In the genomic region with DNA sequence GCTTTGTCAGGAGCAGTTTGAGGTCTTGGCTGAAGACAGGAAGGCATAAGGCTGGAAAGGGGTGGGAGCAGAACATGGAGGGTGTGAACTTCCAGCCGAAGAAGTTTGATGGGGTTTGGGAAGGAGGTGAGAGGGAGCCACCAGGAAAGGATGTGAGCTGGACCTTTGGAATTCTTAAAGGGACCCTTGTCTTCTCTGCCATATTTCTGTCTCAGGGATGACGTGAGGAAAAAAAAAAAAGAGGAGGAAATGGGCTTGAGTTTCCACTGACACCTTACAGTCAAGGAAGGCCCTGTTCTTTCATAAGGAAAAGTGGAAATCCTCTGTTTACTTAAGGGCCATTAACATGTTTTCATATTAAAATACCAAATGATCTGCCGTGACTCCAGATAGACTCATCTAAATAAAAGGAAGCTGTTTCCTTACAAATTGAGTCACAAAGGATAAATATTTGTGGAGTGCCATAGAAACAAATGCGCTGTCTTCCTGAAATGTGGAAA, we compare ENCODE assay signal across 14 cellular contexts.
DNase-seq lines count a peak whose midpoint lies in the region; ATAC-seq and TF ChIP-seq lines count a peak whose summit lies in the region.
"Had no signal": no experiment of that assay in that cellular context is flagged by ENCODE, and none has a peak within 500 bp of the region (broad histone marks: within the 10 kb centered on the region; RNA-seq: fewer than 3 reads in every experiment).

No MANE protein-coding gene starts in this region.

- H3K79me2 ChIP-seq in H9 (ENCODE audit: insufficient read depth, low read length) (no peaks in the 10 kb centered on the region), SU-DHL-6 (ENCODE audit: insufficient read depth, low read length) (no peaks in the 10 kb centered on the region)

- no CpG with 5 or more reads among the region's 4 CpGs for WGBS in H9 (ENCODE audit: extremely low coverage, insufficient read length, low lambda C conversion rate)

- no peak overlapping the region for H3K18ac ChIP-seq in H9 (ENCODE audit: insufficient read length, low read depth, low read length)

- H2BK5ac ChIP-seq in H9 (ENCODE audit: insufficient read length, low read length) = no peak overlapping the region

- peaks cover 87% of the 10 kb centered on the region for H3F3A ChIP-seq in SU-DHL-6 (ENCODE audit: insufficient read depth)

- H3K9me3 ChIP-seq in H9 (ENCODE audit: control insufficient read depth, low read depth, low read length) (no peaks in the 10 kb centered on the region), SU-DHL-6 (ENCODE audit: insufficient read depth, low read length) (no peaks in the 10 kb centered on the region), subcutaneous abdominal adipose tissue (ENCODE audit: control insufficient read depth in 5 of 5, low read length in 5 of 5) (no peaks in the 10 kb centered on the region)
- H3K9me3 ChIP-seq: HAP-1 had no signal

- H3K27ac ChIP-seq in H9 (ENCODE audit: insufficient read length, low read depth, low read length) (no peak overlapping the region), SU-DHL-6 (ENCODE audit: low read depth, low read length) (peak overlapping the region; percentile 99), subcutaneous abdominal adipose tissue (ENCODE audit: low read depth, low read length) (peak overlapping the region; percentile 90)

- H3K9me2 ChIP-seq in SU-DHL-6 (replicated peaks; ENCODE audit: insufficient read depth, low read length) = no peaks in the 10 kb centered on the region

- H3K36me3 Mint-ChIP-seq in H9 (ENCODE audit: insufficient read depth in 1 of 3, low read depth in 3 of 3) (no peaks in the 10 kb centered on the region), mesothelial cell of epicardium (no peaks in the 10 kb centered on the region)
- H3K36me3 Mint-ChIP-seq in activated T-cell treated with anti-CD3 and anti-CD28 coated beads, Interleukin-2, amount 50 U/mL, for 72 hours (ENCODE audit: insufficient read depth in 2 of 2) = no peaks in the 10 kb centered on the region

- H3K4me3 ChIP-seq in SU-DHL-6 (ENCODE audit: insufficient read depth, low read length, poor library complexity, severe bottlenecking) (no peak overlapping the region), subcutaneous abdominal adipose tissue (ENCODE audit: low read depth in 1 of 5, low read length in 5 of 5) (no peak overlapping the region)
- H3K4me3 ChIP-seq: HAP-1, skin epidermis had no signal

- H3K4me1 Mint-ChIP-seq in H9 = peaks cover 6 to 7% of the 10 kb centered on the region in 2 experiments
- H3K4me1 Mint-ChIP-seq in mesothelial cell of epicardium = peaks cover 4% of the 10 kb centered on the region
- peaks cover 19% of the 10 kb centered on the region for H3K4me1 Mint-ChIP-seq in activated T-cell treated with anti-CD3 and anti-CD28 coated beads, Interleukin-2, amount 50 U/mL, for 72 hours (ENCODE audit: low read depth)

- H2BK15ac ChIP-seq in H9 (ENCODE audit: low read depth, low read length) = no peak overlapping the region

- peaks cover 11% of the 10 kb centered on the region for H3K4me1 ChIP-seq in H9 (ENCODE audit: insufficient read depth, low read length)
- peaks cover 15 to 69% (median 42%) of the 10 kb centered on the region in 5 donors for H3K4me1 ChIP-seq in subcutaneous abdominal adipose tissue (ENCODE audit: control insufficient read depth in 5 of 5, insufficient read depth in 5 of 5, low read length in 5 of 5)
- H3K4me1 ChIP-seq: HAP-1 had no signal

- no peak overlapping the region for H4K8ac ChIP-seq in H9 (replicated peaks; ENCODE audit: insufficient read length, low read depth, low read length)

- intact Hi-C loops in left ventricle myocardium superior (cut with micrococcal nuclease) = no loop called here

- no peaks in the 10 kb centered on the region for H3K36me3 ChIP-seq in SU-DHL-6 (ENCODE audit: low read length)
- H3K36me3 ChIP-seq in subcutaneous abdominal adipose tissue (ENCODE audit: control insufficient read depth in 5 of 5, insufficient read depth in 5 of 5, low read length in 5 of 5) = peaks cover 0 to 11% (median 0%) of the 10 kb centered on the region in 5 donors
- H3K36me3 ChIP-seq: HAP-1 had no signal

- H3K27me3 Mint-ChIP-seq in H9 (ENCODE audit: low read depth) (no peaks in the 10 kb centered on the region; the same call in 1 of the 2 replicates), mesothelial cell of epicardium (ENCODE audit: low read depth) (no peaks in the 10 kb centered on the region)
- no peaks in the 10 kb centered on the region for H3K27me3 Mint-ChIP-seq in activated T-cell treated with anti-CD3 and anti-CD28 coated beads, Interleukin-2, amount 50 U/mL, for 72 hours (ENCODE audit: low read depth)

- no peak overlapping the region for H4K91ac ChIP-seq in H9 (ENCODE audit: insufficient read length, low read depth, low read length)

- no peak overlapping the region for H2AFZ ChIP-seq in H9 (ENCODE audit: low read length)
- H2AFZ ChIP-seq in SU-DHL-6 (ENCODE audit: low read depth, low read length, severe bottlenecking) = no peak overlapping the region

- H2BK12ac ChIP-seq in H9 (ENCODE audit: insufficient read length, low read depth, low read length) = no peak overlapping the region

- no peaks in the 10 kb centered on the region for H3K27me3 ChIP-seq in H9 (ENCODE audit: insufficient read depth, low read length)
- H3K27me3 ChIP-seq in SU-DHL-6 (ENCODE audit: low read length) = no peaks in the 10 kb centered on the region
- H3K27me3 ChIP-seq in subcutaneous abdominal adipose tissue (ENCODE audit: control insufficient read depth in 5 of 5, insufficient read depth in 4 of 5, low read length in 5 of 5) = no peaks in the 10 kb centered on the region

- no peak overlapping the region for H2BK20ac ChIP-seq in H9 (ENCODE audit: low read depth, low read length, poor library complexity, severe bottlenecking)

- ATAC-seq in left ventricle myocardium superior = peak; percentile 41
- ATAC-seq in activated T-cell treated with anti-CD3 and anti-CD28 coated beads, Interleukin-2, amount 50 U/mL, for 72 hours (replicated peaks in 1 of 2) = no peak
- ATAC-seq: left colon had no signal

- H4K20me1 ChIP-seq in H9 (ENCODE audit: control insufficient read depth, insufficient read depth, insufficient read length) = no peaks in the 10 kb centered on the region
- H4K20me1 ChIP-seq in SU-DHL-6 (ENCODE audit: low read depth, low read length) = no peaks in the 10 kb centered on the region

- no peak overlapping the region for H3K27ac Mint-ChIP-seq in H9
- H3K27ac Mint-ChIP-seq in mesothelial cell of epicardium = no peak overlapping the region
- H3K27ac Mint-ChIP-seq in activated T-cell treated with anti-CD3 and anti-CD28 coated beads, Interleukin-2, amount 50 U/mL, for 72 hours = no peak overlapping the region

- H3K4me3 Mint-ChIP-seq in H9 (no peak overlapping the region), mesothelial cell of epicardium (no peak overlapping the region)
- no peak overlapping the region for H3K4me3 Mint-ChIP-seq in activated T-cell treated with anti-CD3 and anti-CD28 coated beads, Interleukin-2, amount 50 U/mL, for 72 hours

- H3T11ph ChIP-seq in H9 (ENCODE audit: low read length) = no peak overlapping the region

- H3K4me2 ChIP-seq in H9 (ENCODE audit: insufficient read depth, insufficient read length, low read length) = no peak overlapping the region
- H3K4me2 ChIP-seq in SU-DHL-6 (ENCODE audit: low read depth, low read length, poor library complexity, severe bottlenecking) = peak overlapping the region; percentile 72

- no peak overlapping the region for H3K9ac ChIP-seq in H9 (ENCODE audit: extremely low read depth, insufficient read length, low read length)
- H3K9ac ChIP-seq in SU-DHL-6 (ENCODE audit: low read length) = peak overlapping the region; percentile 17; the same call in 1 of the 2 replicates
- peak overlapping the region in 1 of 5 donors; percentile 50 for H3K9ac ChIP-seq in subcutaneous abdominal adipose tissue (ENCODE audit: low read length in 5 of 5)

- no peak overlapping the region for H3K23ac ChIP-seq in H9 (ENCODE audit: insufficient read length, low read depth, low read length)

- H3K9me3 Mint-ChIP-seq in H9 (no peaks in the 10 kb centered on the region), mesothelial cell of epicardium (no peaks in the 10 kb centered on the region)
- H3K9me3 Mint-ChIP-seq in activated T-cell treated with anti-CD3 and anti-CD28 coated beads, Interleukin-2, amount 50 U/mL, for 72 hours = no peaks in the 10 kb centered on the region

- H3K14ac ChIP-seq in H9 (ENCODE audit: insufficient read depth, low read length) = no peak overlapping the region

- H3K79me1 ChIP-seq in H9 (ENCODE audit: insufficient read depth, low read depth, low read length, poor library complexity, severe bottlenecking) = no peaks in the 10 kb centered on the region

- no peak overlapping the region for H4K5ac ChIP-seq in H9 (ENCODE audit: insufficient read length, low read depth, low read length)

- no peaks in the 10 kb centered on the region for H3K23me2 ChIP-seq in H9 (ENCODE audit: insufficient read length, low read depth, low read length, poor library complexity, severe bottlenecking)

- no peak overlapping the region for H3K56ac ChIP-seq in H9 (ENCODE audit: insufficient read length, low read depth, low read length)

- H3K4ac ChIP-seq in H9 (ENCODE audit: low read depth, low read length) = no peak overlapping the region

- TF ChIP-seq CTCF in H9 (conservative IDR thresholded peaks at IDR 0.05) = no peak
- no peak for TF ChIP-seq CTCF in SU-DHL-6 (IDR thresholded peaks at IDR 0.05; ENCODE audit: insufficient read depth, low read length, poor library complexity, severe bottlenecking)
- TF ChIP-seq CTCF in mesothelial cell of epicardium (IDR thresholded peaks at IDR 0.05; ENCODE audit: unreplicated experiment) = no peak

- peak overlapping the region; percentile 19 for H2AK5ac ChIP-seq in H9 (ENCODE audit: insufficient read length, low read length)

- DNase-seq in H9 (no peak), left ventricle myocardium superior (no peak), mesothelial cell of epicardium (ENCODE audit: low spot score in 2 of 2, unreplicated experiment in 2 of 2) (no peak), H4 (ENCODE audit: low spot score) (no peak)
- no peak for DNase-seq in activated T-cell treated with anti-CD3 and anti-CD28 coated beads, Interleukin-2, amount 50 U/mL, for 72 hours
- DNase-seq: activated CD4-positive, CD25-positive, alpha-beta regulatory T cell treated with anti-CD3 and anti-CD28 coated beads, Interleukin-2, amount 50 U/mL, for 72 hours; activated naive CD4-positive, alpha-beta T cell; effector CD8-positive, alpha-beta T cell; left colon; NCI-H1436 had no signal

- H2BK120ac ChIP-seq in H9 (ENCODE audit: low read depth, low read length, poor library complexity, severe bottlenecking) = no peak overlapping the region
